Comparison of ENCODE assay signal across 8 cellular contexts in the genomic region with DNA sequence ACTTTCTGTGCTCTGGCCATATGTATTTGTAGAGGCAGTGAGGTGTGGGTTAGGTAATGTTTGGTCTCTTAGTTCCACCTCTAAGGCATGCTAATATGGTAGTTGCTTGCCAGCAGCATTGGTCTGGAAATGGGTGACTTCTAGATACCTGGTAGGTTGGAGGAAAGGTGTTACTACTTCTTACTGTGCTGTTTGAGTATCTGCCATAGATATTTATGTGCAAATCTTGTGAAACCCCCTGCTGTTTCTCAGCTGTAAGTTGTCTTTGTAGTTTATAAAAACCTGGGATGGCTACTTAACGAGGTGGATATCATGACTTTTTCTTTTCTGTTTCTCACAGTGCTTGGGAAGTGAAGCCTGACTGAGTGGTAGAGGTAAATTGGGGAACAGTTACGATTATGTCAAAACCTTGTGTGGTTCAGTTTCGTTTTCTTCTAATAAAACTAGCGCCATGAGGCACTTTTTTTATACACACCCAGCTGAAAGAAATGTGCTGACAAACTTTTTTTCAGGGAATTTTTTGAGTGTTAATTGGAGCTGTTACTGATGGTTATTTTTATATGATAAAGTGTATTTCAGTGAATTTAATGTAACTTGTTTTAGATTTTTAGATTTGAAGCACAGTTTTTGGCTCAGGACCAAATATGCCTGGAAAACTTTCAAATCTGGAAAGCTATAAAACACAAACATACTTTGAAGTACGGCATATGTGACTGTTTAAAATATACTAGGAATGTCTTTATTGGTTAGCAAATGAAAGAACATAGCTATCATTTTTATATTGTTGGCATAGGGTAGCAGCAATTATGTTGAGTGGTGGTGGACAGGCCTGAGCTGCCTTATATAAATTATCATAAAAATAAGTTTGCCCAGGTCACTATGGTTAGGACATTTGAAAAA. TPM values are rescaled to one million over a fixed set of nuclear protein-coding genes. Genes with fewer than 3 reads are reported as not detected.
DNase-seq lines count a peak whose midpoint lies in the region; ATAC-seq, FAIRE-seq and TF ChIP-seq lines count a peak whose summit lies in the region.

No MANE protein-coding gene starts in this region.

- no peak overlapping the region for H3K4me3 ChIP-seq in bronchial epithelial cell (ENCODE audit: low read depth, low read length)

- no peak for TF ChIP-seq CTCF in bronchial epithelial cell (IDR thresholded peaks at IDR 0.05; ENCODE audit: insufficient read depth, low read length, severe bottlenecking)
- TF ChIP-seq CTCF in omental fat pad (IDR thresholded peaks at IDR 0.05): no peak

- no peak for FAIRE-seq in bronchial epithelial cell (lab: Jason Lieb, UNC)

- peaks cover 5% of the 10 kb centered on the region for H3K36me3 ChIP-seq in bronchial epithelial cell (ENCODE audit: control insufficient read depth, insufficient read depth, low read length)

- ATAC-seq in HG02678 (IDR thresholded peaks at IDR 0.05; ENCODE audit: unreplicated experiment) (peak; percentile 44), omental fat pad (ENCODE audit: low FRiP score) (peak; percentile 23)

- DNase-seq in GM04504 (ENCODE audit: low read depth) (peak; percentile 20), bronchial epithelial cell (ENCODE audit: low read depth) (peak; percentile 18), omental fat pad (ENCODE audit: low spot score) (no peak)
- no peak for DNase-seq in activated naive CD4-positive, alpha-beta T cell treated with anti-CD3 and anti-CD28 coated beads, Interleukin-2, amount 50 U/mL, for 16 hours
- no peak for DNase-seq in stimulated activated CD4-positive, alpha-beta T cell treated with anti-CD3 and anti-CD28 coated beads, Interleukin-2, amount 100 ng/mL, for 24 hours
- no peak for DNase-seq in stimulated activated CD4-positive, alpha-beta T cell treated with anti-CD3 and anti-CD28 coated beads, Interleukin-4, amount 100 ng/mL, for 24 hours
- DNase-seq in effector CD8-positive, alpha-beta T cell (lab: John Stamatoyannopoulos, UW): no peak

- H3K27me3 ChIP-seq in bronchial epithelial cell (ENCODE audit: control insufficient read depth, insufficient read depth, low read length): no peaks in the 10 kb centered on the region

RNA-seq across cellular contexts. Expression of gene CAMSAP2, which starts 42.1 kb away (rescaled TPM):
- total RNA-seq in bronchial epithelial cell: 75.0 and 96.9 TPM in 2 replicates
- 10 to 100 TPM; 37.2 to 65.2 (median 44.5) TPM for total RNA-seq in omental fat pad

Comparison
In these comparisons a context has a peak if more than half of its experiments do, and no peak if none do; other contexts are left out.
1. DNase-seq: peak in GM04504 (single experiment) and bronchial epithelial cell (single experiment); none in omental fat pad (single experiment), activated naive CD4-positive, alpha-beta T cell treated with anti-CD3 and anti-CD28 coated beads, Interleukin-2, amount 50 U/mL, for 16 hours (single experiment), stimulated activated CD4-positive, alpha-beta T cell treated with anti-CD3 and anti-CD28 coated beads, Interleukin-2, amount 100 ng/mL, for 24 hours (0 of 2), stimulated activated CD4-positive, alpha-beta T cell treated with anti-CD3 and anti-CD28 coated beads, Interleukin-4, amount 100 ng/mL, for 24 hours (single experiment) and effector CD8-positive, alpha-beta T cell (single experiment).